ENCODE assay signal across 15 cellular contexts in genomic region chr10:29266641-29267040, GRCh38. TPM values are rescaled to one million over a fixed set of nuclear protein-coding genes. Genes with fewer than 3 reads are reported as not detected.
DNase-seq lines count a peak whose midpoint lies in the region; ATAC-seq, FAIRE-seq and TF ChIP-seq lines count a peak whose summit lies in the region.
"Had no signal": no experiment of that assay in that cellular context is flagged by ENCODE, and none has a peak within 500 bp of the region (broad histone marks: within the 10 kb centered on the region; RNA-seq: fewer than 3 reads in every experiment).

No MANE protein-coding gene starts in this region.

- no peak overlapping the region for H3K23ac ChIP-seq in H1 (ENCODE audit: insufficient read length)

- CTCF ChIA-PET in H1 (lab: Charles Lee; ENCODE audit: partially characterized antibody), result interaction anchor here (1.9 kb wide), 1 partner anchor 10 kb away, joined by 4 read pairs; no protein-coding TSS in a partner anchor
- CTCF ChIA-PET in CD4-positive, alpha-beta memory T cell (lab: Charles Lee; ENCODE audit: partially characterized antibody), result no interaction called here

- no peak overlapping the region for H2BK120ac ChIP-seq in H1 (replicated peaks; ENCODE audit: low read depth, low read length)

- no peak overlapping the region for H4K8ac ChIP-seq in H1 (ENCODE audit: extremely low read depth, insufficient read depth, low read length)

- H3K9me3 Mint-ChIP-seq in CD4-positive, alpha-beta memory T cell, result peaks cover 0 to 5% (median 0%) of the 10 kb centered on the region in 8 donors
- H3K9me3 Mint-ChIP-seq: central memory CD8-positive, alpha-beta T cell had no signal

- H4K20me1 ChIP-seq in H1 (replicated peaks in 1 of 2; ENCODE audit: control insufficient read depth in 1 of 2, insufficient read depth in 2 of 2, low read length in 2 of 2), result no peaks in the 10 kb centered on the region

- H3K4me3 ChIP-seq in H1 (ENCODE audit: extremely low read depth in 1 of 4, insufficient read depth in 2 of 4, low read depth in 3 of 4, low read length in 4 of 4), result no peak overlapping the region
- no peak overlapping the region for H3K4me3 ChIP-seq in body of pancreas
- H3K4me3 ChIP-seq in effector memory CD4-positive, alpha-beta T cell (ENCODE audit: insufficient read depth, low read depth, low read length, poor library complexity, severe bottlenecking), result no peak overlapping the region
- H3K4me3 ChIP-seq in CD4-positive, alpha-beta memory T cell (ENCODE audit: low read length in 2 of 2), result no peak overlapping the region
- H3K4me3 ChIP-seq: skin epidermis, suprapubic skin had no signal

- H3K4me3 Mint-ChIP-seq in CD4-positive, alpha-beta memory T cell, result no peak overlapping the region
- H3K4me3 Mint-ChIP-seq: CD8-positive, alpha-beta memory T cell; central memory CD8-positive, alpha-beta T cell; T-helper 1 cell treated with Interleukin-12 subunit alpha and Interleukin-12 subunit beta and Interleukin-4 antibody, amounts not matched to agents 30 μg/mL and 1 μg/mL, for 36 hours had no signal

- WGBS in H1 (ENCODE audit: extremely low coverage in 1 of 2, insufficient coverage in 1 of 2, insufficient read length in 1 of 2, insufficient replicate concordance in 2 of 2, low coverage in 1 of 2, low lambda C conversion rate in 2 of 2, missing lambda C conversion rate in 1 of 2), 2 experiments, result 63% methylated on average over 8 of the region's 8 CpGs; no CpG with 5 or more reads in 1 of the 2 experiments
- 52 to 60% methylated on average over 8 of the region's 8 CpGs for whole genome bisulfite sequencing in body of pancreas, 2 donors

- no peak for FAIRE-seq in H1 (lab: Jason Lieb, UNC)

- H3K36me3 ChIP-seq in H1 (ENCODE audit: control insufficient read depth in 2 of 4, insufficient read depth in 4 of 4, low read length in 3 of 4), result peaks cover 0 to 2% (median 0%) of the 10 kb centered on the region in 4 experiments; a peak in 1 of 8 replicates
- H3K36me3 ChIP-seq in body of pancreas (replicated peaks in 1 of 2; ENCODE audit: insufficient read depth in 1 of 2, low read depth in 2 of 2), result no peaks in the 10 kb centered on the region
- H3K36me3 ChIP-seq in effector memory CD4-positive, alpha-beta T cell (ENCODE audit: control insufficient read depth, insufficient read depth, low read length), result no peaks in the 10 kb centered on the region
- no peaks in the 10 kb centered on the region for H3K36me3 ChIP-seq in CD4-positive, alpha-beta memory T cell (ENCODE audit: insufficient read depth, low read length)
- H3K36me3 ChIP-seq: suprapubic skin had no signal

- no peaks in the 10 kb centered on the region for H3K36me3 Mint-ChIP-seq in CD4-positive, alpha-beta memory T cell
- H3K36me3 Mint-ChIP-seq: CD8-positive, alpha-beta memory T cell had no signal

- no peak overlapping the region for H3K27ac Mint-ChIP-seq in CD4-positive, alpha-beta memory T cell
- H3K27ac Mint-ChIP-seq: CD8-positive, alpha-beta memory T cell; T-helper 1 cell treated with Interleukin-12 subunit alpha and Interleukin-12 subunit beta and Interleukin-4 antibody, amounts not matched to agents 30 μg/mL and 1 μg/mL, for 36 hours had no signal

- no peaks in the 10 kb centered on the region for H3K79me1 ChIP-seq in H1 (ENCODE audit: low read depth, low read length)

- no peak for TF ChIP-seq RAD21 in H1 (IDR thresholded peaks at IDR 0.05 in 1 of 2, conservative IDR thresholded peaks at IDR 0.05 in 1 of 2; ENCODE audit: low read depth in 2 of 2, low read length in 2 of 2)

- TF ChIP-seq EP300 in H1 (IDR thresholded peaks at IDR 0.05; ENCODE audit: borderline replicate concordance in 1 of 2, low read depth in 2 of 2, low read length in 2 of 2), result no peak

- no peaks in the 10 kb centered on the region for H3K23me2 ChIP-seq in H1 (ENCODE audit: low read depth, low read length)

- H3K79me2 ChIP-seq in H1 (ENCODE audit: control insufficient read depth in 1 of 2, insufficient read depth in 2 of 2, low read length in 2 of 2), result no peaks in the 10 kb centered on the region

- no peak overlapping the region for H3K9ac ChIP-seq in H1 (replicated peaks in 1 of 4; ENCODE audit: extremely low read depth in 1 of 4, low read depth in 3 of 4, low read length in 3 of 4)

- H3K9me3 ChIP-seq in H1 (ENCODE audit: insufficient read depth in 2 of 2, low read depth in 1 of 2, low read length in 1 of 2), result no peaks in the 10 kb centered on the region
- H3K9me3 ChIP-seq in body of pancreas, result no peaks in the 10 kb centered on the region
- no peaks in the 10 kb centered on the region for H3K9me3 ChIP-seq in effector memory CD4-positive, alpha-beta T cell (ENCODE audit: control insufficient read depth, low read length)
- no peaks in the 10 kb centered on the region for H3K9me3 ChIP-seq in CD4-positive, alpha-beta memory T cell (ENCODE audit: control insufficient read depth in 1 of 2, low read length in 2 of 2)
- H3K9me3 ChIP-seq: suprapubic skin had no signal

- H3K4me2 ChIP-seq in H1 (ENCODE audit: insufficient read depth in 1 of 2, low read depth in 2 of 2, low read length in 2 of 2), result peak overlapping the region; percentile 22 to 25; a peak in 1 of 4 replicates

- no peak overlapping the region for H3K14ac ChIP-seq in H1 (ENCODE audit: insufficient read length)

- H2BK12ac ChIP-seq in H1 (ENCODE audit: low read depth, low read length), result peak overlapping the region; percentile 72; the same call in 1 of the 2 replicates

- no peak overlapping the region for H3K56ac ChIP-seq in H1 (replicated peaks; ENCODE audit: insufficient read length, low read depth, low read length)

- H4K91ac ChIP-seq in H1 (replicated peaks; ENCODE audit: insufficient read length, low read length), result no peak overlapping the region

- no peak overlapping the region for H3K18ac ChIP-seq in H1 (ENCODE audit: extremely low read depth, low read length)

- H3K27me3 ChIP-seq in H1 (replicated peaks in 1 of 4; ENCODE audit: control insufficient read depth in 3 of 4, extremely low read depth in 1 of 4, insufficient read depth in 3 of 4, low read length in 3 of 4) (no peaks in the 10 kb centered on the region), body of pancreas (no peaks in the 10 kb centered on the region)
- H3K27me3 ChIP-seq in effector memory CD4-positive, alpha-beta T cell (replicated peaks; ENCODE audit: control insufficient read depth, insufficient read depth, low read length, poor library complexity, severe bottlenecking), result no peaks in the 10 kb centered on the region
- H3K27me3 ChIP-seq in CD4-positive, alpha-beta memory T cell (ENCODE audit: insufficient read depth, low read length), result no peaks in the 10 kb centered on the region

- TF ChIP-seq POLR2A in H1 (IDR thresholded peaks at IDR 0.05; ENCODE audit: control extremely low read depth in 1 of 2, low read depth in 2 of 2, low read length in 2 of 2) (no peak), body of pancreas (IDR thresholded peaks at IDR 0.05) (no peak)

- intact Hi-C loops in body of pancreas (cut with DNase I), result no loop called here
- intact Hi-C loops in CD4-positive, alpha-beta memory T cell (cut with micrococcal nuclease), result no loop called here

- H2BK20ac ChIP-seq in H1 (ENCODE audit: low read length), result peak overlapping the region; percentile 27; the same call in 1 of the 2 replicates

- peaks cover 2 to 3% (median 2%) of the 10 kb centered on the region in 4 experiments; a peak in 5 of 7 replicates for H3K4me1 ChIP-seq in H1 (replicated peaks in 1 of 4; ENCODE audit: control insufficient read depth in 3 of 4, insufficient read depth in 4 of 4, low read length in 3 of 4)
- H3K4me1 ChIP-seq in body of pancreas, result no peaks in the 10 kb centered on the region
- no peaks in the 10 kb centered on the region for H3K4me1 ChIP-seq in effector memory CD4-positive, alpha-beta T cell (ENCODE audit: control insufficient read depth, insufficient read depth, low read length, poor library complexity, severe bottlenecking)
- no peaks in the 10 kb centered on the region for H3K4me1 ChIP-seq in CD4-positive, alpha-beta memory T cell (ENCODE audit: insufficient read depth, low read length)
- H3K4me1 ChIP-seq: suprapubic skin had no signal

- TF ChIP-seq CTCF in H1 (IDR thresholded peaks at IDR 0.05; ENCODE audit: control extremely low read depth in 1 of 3, insufficient read depth in 1 of 3, low read depth in 1 of 3, low read length in 3 of 3) (no peak), body of pancreas (IDR thresholded peaks at IDR 0.05) (no peak)

- H2AK5ac ChIP-seq in H1 (ENCODE audit: low read depth, low read length), result no peak overlapping the region

- H2BK5ac ChIP-seq in H1 (ENCODE audit: low read depth, low read length), result no peak overlapping the region

- no peak overlapping the region for H3K4ac ChIP-seq in H1 (replicated peaks; ENCODE audit: insufficient read length, low read depth, low read length)

- peak overlapping the region; percentile 75 for H2AFZ ChIP-seq in H1 (ENCODE audit: low read length)

- H4K5ac ChIP-seq in H1 (ENCODE audit: insufficient read length, low read depth, low read length), result no peak overlapping the region

- POLR2A ChIA-PET in H1 (lab: Charles Lee; ENCODE audit: partially characterized antibody), result no interaction called here
- POLR2A ChIA-PET in CD4-positive, alpha-beta memory T cell (lab: Charles Lee; ENCODE audit: partially characterized antibody), result no interaction called here

- H3K27me3 Mint-ChIP-seq in CD4-positive, alpha-beta memory T cell, result peaks cover 3 to 4% of the 10 kb centered on the region in 2 donors

- DNase-seq in COR-L47 (lab: John Stamatoyannopoulos, UW) (peak; percentile 50), NCI-H1092 treated with DMSO at 0.1 percent for 48 hours (lab: John Stamatoyannopoulos, UW) (peak; percentile 67), H1 (ENCODE audit: low read depth in 1 of 2, low spot score in 2 of 2) (peak in 1 of 2 experiments; percentile 54), middle frontal gyrus (ENCODE audit: extremely low spot score, low spot score) (peak; percentile 22), activated T-cell treated with anti-CD3 and anti-CD28 coated beads for 4 hours (no peak), body of pancreas (no peak)
- DNase-seq in effector memory CD4-positive, alpha-beta T cell, result no peak
- no peak for DNase-seq in CD4-positive, alpha-beta memory T cell
- DNase-seq: CD8-positive, alpha-beta memory T cell; Kasumi-1 had no signal

- H3K27ac ChIP-seq in H1 (ENCODE audit: low read depth, low read length) (no peak overlapping the region), body of pancreas (no peak overlapping the region)
- H3K27ac ChIP-seq in effector memory CD4-positive, alpha-beta T cell (ENCODE audit: insufficient read depth, low read length, poor library complexity, severe bottlenecking), result no peak overlapping the region
- no peak overlapping the region for H3K27ac ChIP-seq in CD4-positive, alpha-beta memory T cell (ENCODE audit: low read depth, low read length)
- H3K27ac ChIP-seq: skin epidermis, suprapubic skin had no signal

- H3K4me1 Mint-ChIP-seq in CD4-positive, alpha-beta memory T cell, result no peaks in the 10 kb centered on the region
- H3K4me1 Mint-ChIP-seq: CD8-positive, alpha-beta memory T cell; central memory CD8-positive, alpha-beta T cell had no signal

- H2BK15ac ChIP-seq in H1 (ENCODE audit: low read length), result no peak overlapping the region

- ATAC-seq in body of pancreas, result no peak
- ATAC-seq: esophagus mucosa had no signal

RNA-seq across cellular contexts. Expression of gene LYZL1, which starts 22.2 kb away (rescaled TPM):
- total RNA-seq in H1 (2021; fragmentation: NEBNext Ultra II Directional; extraction: Animal tissue kit (Norgen Biotek cat#: 25700)), result not detected in 2 replicates
- not detected in 2 replicates for polyA plus RNA-seq in H1 (2011; rRNA removed)
- polyA plus RNA-seq in H1 (2011; cell fraction: cytosol; rRNA removed), result not detected
- not detected for polyA plus RNA-seq in H1 (2011; cell fraction: nucleus; rRNA removed)
- not detected in 4 replicates for polyA plus RNA-seq in H1 (2012, experiment 1 of 2)
- not detected for polyA plus RNA-seq in H1 (2012, experiment 2 of 2)
- not detected for polyA plus RNA-seq in H1 (2013, experiment 1 of 2)
- polyA plus RNA-seq in H1 (2013, experiment 2 of 2), result not detected
- not detected in 2 replicates for polyA minus RNA-seq in H1 (2011; rRNA and poly(A)+ RNA removed)
- not detected for polyA minus RNA-seq in H1 (2011; cell fraction: cytosol; rRNA and poly(A)+ RNA removed)
- not detected for polyA minus RNA-seq in H1 (2011; cell fraction: nucleus; rRNA and poly(A)+ RNA removed)
- total RNA-seq in body of pancreas, result not detected
- total RNA-seq in CD4-positive, alpha-beta memory T cell, result not detected
- not detected for polyA plus RNA-seq in CD4-positive, alpha-beta memory T cell
- total RNA-seq: CD8-positive, alpha-beta memory T cell; esophagus mucosa; suprapubic skin had no signal
- polyA plus RNA-seq: CD8-positive, alpha-beta memory T cell had no signal

Comparison
In these comparisons a context has a peak if more than half of its experiments do, and no peak if none do; other contexts are left out.
1. DNase-seq: peak in COR-L47 (single experiment), NCI-H1092 treated with DMSO at 0.1 percent for 48 hours (single experiment) and middle frontal gyrus (single experiment); none in activated T-cell treated with anti-CD3 and anti-CD28 coated beads for 4 hours (single experiment), body of pancreas (0 of 4), effector memory CD4-positive, alpha-beta T cell (0 of 3) and CD4-positive, alpha-beta memory T cell (0 of 5).